Comparison of ENCODE assay signal across 17 cellular contexts in the genomic region with DNA sequence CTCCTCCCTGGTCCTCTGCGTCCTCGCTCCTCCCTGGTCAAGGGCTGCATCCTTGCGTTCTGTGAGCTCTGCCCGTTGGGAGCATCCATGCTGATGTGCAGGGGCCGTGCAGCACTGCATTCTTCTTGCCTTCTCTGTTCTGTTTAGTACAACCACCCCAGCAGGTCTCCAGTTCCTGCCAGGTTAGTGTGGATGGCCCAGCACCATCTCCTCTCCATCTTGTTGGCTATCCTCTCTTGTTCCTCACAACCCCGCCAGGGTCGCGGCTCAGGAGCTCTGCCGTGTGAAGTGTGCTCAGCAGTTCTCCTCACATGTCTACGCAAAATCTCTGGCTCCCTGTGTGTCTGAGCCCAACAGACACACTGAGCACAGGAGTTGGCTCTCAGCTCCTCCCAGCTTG. TPM values are rescaled to one million over a fixed set of nuclear protein-coding genes. Genes with fewer than 3 reads are reported as not detected.
DNase-seq lines count a peak whose midpoint lies in the region; FAIRE-seq and TF ChIP-seq lines count a peak whose summit lies in the region.
"Had no signal": no experiment of that assay in that cellular context is flagged by ENCODE, and none has a peak within 500 bp of the region (broad histone marks: within the 10 kb centered on the region; RNA-seq: fewer than 3 reads in every experiment).

No MANE protein-coding gene starts in this region.

- H4K91ac ChIP-seq in neuronal stem cell (ENCODE audit: low read depth, low read length, poor library complexity), result no peak overlapping the region

- H3K4ac ChIP-seq in neuronal stem cell (ENCODE audit: low read length), result no peak overlapping the region

- H3K27me3 ChIP-seq in astrocyte (ENCODE audit: insufficient read depth, low read length) (no peaks in the 10 kb centered on the region), neuronal stem cell (ENCODE audit: control insufficient read depth in 3 of 3, insufficient read depth in 3 of 3, low read depth in 1 of 3, low read length in 3 of 3) (no peaks in the 10 kb centered on the region)
- H3K27me3 ChIP-seq: BLaER1 treated with 17β-estradiol and CSF1 and Interleukin-3, amounts not matched to agents 10 nM and 100 nM had no signal

- no peak overlapping the region for H2BK15ac ChIP-seq in neuronal stem cell (ENCODE audit: low read length)

- no peak overlapping the region for H2AK5ac ChIP-seq in neuronal stem cell (ENCODE audit: low read depth, low read length)

- no peak overlapping the region for H3K4me2 ChIP-seq in astrocyte (ENCODE audit: low read length)
- no peak overlapping the region for H3K4me2 ChIP-seq in neuronal stem cell (ENCODE audit: insufficient read depth, low read length, poor library complexity, severe bottlenecking)
- H3K4me2 ChIP-seq: BLaER1 treated with 17β-estradiol and CSF1 and Interleukin-3, amounts not matched to agents 10 nM and 100 nM had no signal

- no peaks in the 10 kb centered on the region for H3K36me3 ChIP-seq in astrocyte (ENCODE audit: insufficient read depth, low read length)
- H3K36me3 ChIP-seq in neuronal stem cell (replicated peaks in 1 of 2; ENCODE audit: control insufficient read depth in 2 of 2, insufficient read depth in 2 of 2, low read length in 2 of 2), result peaks cover 0 to 2% of the 10 kb centered on the region in 2 donors
- H3K36me3 ChIP-seq: BLaER1 treated with 17β-estradiol and CSF1 and Interleukin-3, amounts not matched to agents 10 nM and 100 nM had no signal

- no peaks in the 10 kb centered on the region for H3K9me3 Mint-ChIP-seq in activated T-cell treated with anti-CD3 and anti-CD28 coated beads, Interleukin-2, amount 50 U/mL, for 24 hours
- H3K9me3 Mint-ChIP-seq in astrocyte (ENCODE audit: unreplicated experiment), result peaks cover 9% of the 10 kb centered on the region
- H3K9me3 Mint-ChIP-seq: CD8-positive, alpha-beta T cell had no signal

- H3K4me1 Mint-ChIP-seq in activated T-cell treated with anti-CD3 and anti-CD28 coated beads, Interleukin-2, amount 50 U/mL, for 24 hours (ENCODE audit: low read depth), result peaks cover 5% of the 10 kb centered on the region
- H3K4me1 Mint-ChIP-seq in astrocyte (ENCODE audit: low read depth, unreplicated experiment), result peaks cover 3% of the 10 kb centered on the region
- H3K4me1 Mint-ChIP-seq: B cell, IgD-negative memory B cell had no signal

- H3K9me3 ChIP-seq in astrocyte (ENCODE audit: insufficient read depth, low read depth, low read length), result no peaks in the 10 kb centered on the region
- H3K9me3 ChIP-seq in neuronal stem cell (replicated peaks in 1 of 2; ENCODE audit: control insufficient read depth in 2 of 2, insufficient read depth in 1 of 2, low read depth in 1 of 2, low read length in 2 of 2), result peaks cover 0 to 8% of the 10 kb centered on the region in 2 donors

- no peak overlapping the region for H2AFZ ChIP-seq in astrocyte (ENCODE audit: low read depth, low read length)
- H2AFZ ChIP-seq in neuronal stem cell (ENCODE audit: low read length), result no peak overlapping the region

- H3K9ac ChIP-seq in astrocyte (ENCODE audit: low read length) (no peak overlapping the region), neuronal stem cell (ENCODE audit: low read depth, low read length, poor library complexity) (no peak overlapping the region)
- H3K9ac ChIP-seq: BLaER1 treated with 17β-estradiol and CSF1 and Interleukin-3, amounts not matched to agents 10 nM and 100 nM had no signal

- H4K20me1 ChIP-seq in astrocyte (ENCODE audit: insufficient read depth, low read length), result no peaks in the 10 kb centered on the region
- H4K20me1 ChIP-seq: BLaER1 treated with 17β-estradiol and CSF1 and Interleukin-3, amounts not matched to agents 10 nM and 100 nM had no signal

- H3K79me2 ChIP-seq in astrocyte (ENCODE audit: insufficient read depth, low read length), result no peaks in the 10 kb centered on the region

- H3K23ac ChIP-seq in neuronal stem cell (ENCODE audit: low read depth, low read length, poor library complexity), result no peak overlapping the region

- peak overlapping the region; percentile 82 for H4K8ac ChIP-seq in neuronal stem cell (ENCODE audit: low read depth, low read length)

- H3K36me3 Mint-ChIP-seq in activated T-cell treated with anti-CD3 and anti-CD28 coated beads, Interleukin-2, amount 50 U/mL, for 24 hours (ENCODE audit: low read depth), result no peaks in the 10 kb centered on the region
- no peaks in the 10 kb centered on the region for H3K36me3 Mint-ChIP-seq in astrocyte (ENCODE audit: low read depth, unreplicated experiment)
- H3K36me3 Mint-ChIP-seq: CD8-positive, alpha-beta T cell had no signal

- H3K27ac ChIP-seq in astrocyte (ENCODE audit: low read depth, low read length) (no peak overlapping the region), neuronal stem cell (replicated peaks; ENCODE audit: low read length) (no peak overlapping the region)
- H3K27ac ChIP-seq: BLaER1 treated with 17β-estradiol and CSF1 and Interleukin-3, amounts not matched to agents 10 nM and 100 nM; HL-60 had no signal

- H3K14ac ChIP-seq in neuronal stem cell (ENCODE audit: low read length), result no peak overlapping the region

- no CpG with 5 or more reads among the region's 10 CpGs for WGBS in neuronal stem cell (ENCODE audit: extremely low coverage in 2 of 2, insufficient read length in 2 of 2, insufficient replicate concordance in 1 of 2), 2 donors

- TF ChIP-seq CTCF in astrocyte (IDR thresholded peaks at IDR 0.05; ENCODE audit: insufficient read depth, low read depth, low read length), result no peak

- H3K4me3 Mint-ChIP-seq in activated T-cell treated with anti-CD3 and anti-CD28 coated beads, Interleukin-2, amount 50 U/mL, for 24 hours, result no peak overlapping the region
- no peak overlapping the region for H3K4me3 Mint-ChIP-seq in astrocyte (ENCODE audit: unreplicated experiment)
- H3K4me3 Mint-ChIP-seq: B cell; CD8-positive, alpha-beta T cell; IgD-negative memory B cell had no signal

- FAIRE-seq in astrocyte (lab: Jason Lieb, UNC), result no peak
- FAIRE-seq: GM12878 had no signal

- peak; percentile 6 for DNase-seq in activated T-cell treated with anti-CD3 and anti-CD28 coated beads, Interleukin-2, amount 50 U/mL, for 24 hours
- no peak for DNase-seq in activated T-cell treated with anti-CD3 and anti-CD28 coated beads, Interleukin-2, amount 50 U/mL, for 48 hours
- no peak for DNase-seq in astrocyte (ENCODE audit: low read depth)
- no peak for DNase-seq in neuronal stem cell (ENCODE audit: low spot score)
- DNase-seq in NCI-H82 treated with DMSO at 0.1 percent for 48 hours (lab: John Stamatoyannopoulos, UW; ENCODE audit: unreplicated experiment), result no peak
- DNase-seq in HUDEP-2 (lab: John Stamatoyannopoulos, UW; ENCODE audit: unreplicated experiment in 76 of 76), result no peak
- no peak for DNase-seq in GDM1 (lab: John Stamatoyannopoulos, UW)
- DNase-seq: Calu3; CD8-positive, alpha-beta T cell; DMS79 treated with DMSO at 0.1 percent for 48 hours; GOT3; H7 had no signal

- no peak overlapping the region for H2BK12ac ChIP-seq in neuronal stem cell (ENCODE audit: low read length)

- no peaks in the 10 kb centered on the region for H3K27me3 Mint-ChIP-seq in activated T-cell treated with anti-CD3 and anti-CD28 coated beads, Interleukin-2, amount 50 U/mL, for 24 hours
- H3K27me3 Mint-ChIP-seq in astrocyte (ENCODE audit: low read depth, unreplicated experiment), result peaks cover 28% of the 10 kb centered on the region
- H3K27me3 Mint-ChIP-seq: B cell, IgD-negative memory B cell had no signal

- no peaks in the 10 kb centered on the region for H3K79me1 ChIP-seq in neuronal stem cell (ENCODE audit: low read depth, low read length)

- H3K4me1 ChIP-seq in astrocyte (ENCODE audit: insufficient read depth, low read length) (no peaks in the 10 kb centered on the region), neuronal stem cell (ENCODE audit: control insufficient read depth in 2 of 2, insufficient read depth in 1 of 2, low read depth in 1 of 2, low read length in 2 of 2) (no peaks in the 10 kb centered on the region)

- H3K27ac Mint-ChIP-seq in activated T-cell treated with anti-CD3 and anti-CD28 coated beads, Interleukin-2, amount 50 U/mL, for 24 hours, result no peak overlapping the region
- H3K27ac Mint-ChIP-seq in astrocyte (ENCODE audit: unreplicated experiment), result peak overlapping the region; percentile 43
- H3K27ac Mint-ChIP-seq: B cell; CD8-positive, alpha-beta T cell; IgD-negative memory B cell had no signal

- no peak overlapping the region for H2BK120ac ChIP-seq in neuronal stem cell (ENCODE audit: low read depth, low read length)

- H2BK5ac ChIP-seq in neuronal stem cell (ENCODE audit: low read length), result no peak overlapping the region

- H3K4me3 ChIP-seq in astrocyte (ENCODE audit: insufficient read depth, low read depth, low read length) (no peak overlapping the region), neuronal stem cell (ENCODE audit: low read length in 2 of 2) (no peak overlapping the region)
- H3K4me3 ChIP-seq: BLaER1 treated with 17β-estradiol and CSF1 and Interleukin-3, amounts not matched to agents 10 nM and 100 nM; GM12878 had no signal

- H3K18ac ChIP-seq in neuronal stem cell (ENCODE audit: low read length), result no peak overlapping the region

RNA-seq across cellular contexts. Expression of gene MAEA, which starts 10.4 kb away (rescaled TPM):
- total RNA-seq in astrocyte, result 73.3 and 79.3 TPM in 2 replicates
- 38.4 TPM for polyA plus RNA-seq in neuronal stem cell (2013, experiment 1 of 2)
- 37.0 TPM for polyA plus RNA-seq in neuronal stem cell (2013, experiment 2 of 2)

RNA-seq across cellular contexts. Expression of gene CTBP1, which starts 30.3 kb away (rescaled TPM):
- total RNA-seq in astrocyte, result 115 and 136 TPM in 2 replicates
- polyA plus RNA-seq in neuronal stem cell (2013, experiment 1 of 2), result 151 TPM
- polyA plus RNA-seq in neuronal stem cell (2013, experiment 2 of 2), result 149 TPM
